18 cellular contexts compared by ENCODE assay signal in genomic region chr9:33250458-33250995, GRCh38. TPM values are rescaled to one million over a fixed set of nuclear protein-coding genes. Genes with fewer than 3 reads are reported as not detected.
DNase-seq lines count a peak whose midpoint lies in the region; ATAC-seq, FAIRE-seq and TF ChIP-seq lines count a peak whose summit lies in the region.
"Had no signal": no experiment of that assay in that cellular context is flagged by ENCODE, and none has a peak within 500 bp of the region (broad histone marks: within the 10 kb centered on the region; RNA-seq: fewer than 3 reads in every experiment).

No MANE protein-coding gene starts in this region.

- DNase-seq in MCF 10A (ENCODE audit: unreplicated experiment) (no peak), breast epithelium (ENCODE audit: low spot score in 2 of 2) (no peak), astrocyte (ENCODE audit: low read depth) (peak; percentile 42), kidney tubule cell (ENCODE audit: low spot score) (peak; percentile 63), NCI-H187 (lab: John Stamatoyannopoulos, UW) (no peak), cortex of kidney (lab: John Stamatoyannopoulos, UW) (no peak)
- DNase-seq: activated CD4-positive, alpha-beta T cell treated with anti-CD3 and anti-CD28 coated beads, Interleukin-2, amount 50 U/mL, for 4 hours; activated naive CD4-positive, alpha-beta T cell treated with Interleukin-2 at 50 U/mL for 16 hours; GOT3; mesendoderm; NCI-H1694 treated with DMSO at 0.1 percent for 48 hours; T-helper 1 cell had no signal

- H3K36me3 ChIP-seq in breast epithelium, result peaks cover 4% of the 10 kb centered on the region
- H3K36me3 ChIP-seq in astrocyte (ENCODE audit: insufficient read depth, low read length), result peaks cover 23% of the 10 kb centered on the region

- H4K20me1 ChIP-seq in astrocyte (ENCODE audit: insufficient read depth, low read length), result no peaks in the 10 kb centered on the region

- H3K4me1 ChIP-seq in breast epithelium (no peaks in the 10 kb centered on the region), astrocyte (ENCODE audit: insufficient read depth, low read length) (no peaks in the 10 kb centered on the region)
- H3K4me1 ChIP-seq: prostate gland had no signal

- POLR2A ChIA-PET in MCF 10A (lab: Yijun Ruan, JAX), result interaction anchor here (1.6 to 13.7 kb wide), 3 partner anchors 13 to 40 kb away, joined by 5 to 259 read pairs (median 94); partner anchors contain the start of genes BAG1, CHMP5, NFX1 and SPINK4

- BruUV-seq in MCF 10A (replicated peaks; lab: Mats Ljungman, UMichigan), result TSS peak; percentile 4

- TF ChIP-seq CTCF in MCF 10A (IDR thresholded peaks at IDR 0.05; ENCODE audit: unreplicated experiment), result no peak
- no peak for TF ChIP-seq CTCF in breast epithelium (IDR thresholded peaks at IDR 0.05)
- no peak for TF ChIP-seq CTCF in astrocyte (IDR thresholded peaks at IDR 0.05; ENCODE audit: insufficient read depth, low read depth, low read length)

- no peak overlapping the region for H3K4me3 ChIP-seq in breast epithelium
- H3K4me3 ChIP-seq in astrocyte (ENCODE audit: insufficient read depth, low read depth, low read length), result no peak overlapping the region
- H3K4me3 ChIP-seq: hepatocyte, prostate gland, thoracic aorta had no signal

- H3K4me1 Mint-ChIP-seq in MCF 10A (ENCODE audit: insufficient read depth, unreplicated experiment), result peaks cover 30% of the 10 kb centered on the region
- peaks cover 10% of the 10 kb centered on the region for H3K4me1 Mint-ChIP-seq in astrocyte (ENCODE audit: low read depth, unreplicated experiment)

- ATAC-seq in HG03460 (IDR thresholded peaks at IDR 0.05; ENCODE audit: unreplicated experiment) (no peak), GM19328 (IDR thresholded peaks at IDR 0.05; ENCODE audit: unreplicated experiment) (no peak)

- H3K27ac Mint-ChIP-seq in MCF 10A (ENCODE audit: low read depth, unreplicated experiment) (peak overlapping the region; percentile 80), astrocyte (ENCODE audit: unreplicated experiment) (peak overlapping the region; percentile 47)

- no peak overlapping the region for H2AFZ ChIP-seq in astrocyte (ENCODE audit: low read depth, low read length)
- H2AFZ ChIP-seq: hepatocyte had no signal

- H3K9me3 ChIP-seq in breast epithelium (no peaks in the 10 kb centered on the region), astrocyte (ENCODE audit: insufficient read depth, low read depth, low read length) (no peaks in the 10 kb centered on the region)
- H3K9me3 ChIP-seq: prostate gland, thoracic aorta had no signal

- H3K9me3 Mint-ChIP-seq in MCF 10A (ENCODE audit: unreplicated experiment), result no peaks in the 10 kb centered on the region
- H3K9me3 Mint-ChIP-seq in astrocyte (ENCODE audit: unreplicated experiment), result peaks cover 2% of the 10 kb centered on the region

- H3K4me3 Mint-ChIP-seq in MCF 10A (ENCODE audit: unreplicated experiment) (no peak overlapping the region), astrocyte (ENCODE audit: unreplicated experiment) (peak overlapping the region; percentile 69)

- no peak overlapping the region for H3K4me2 ChIP-seq in astrocyte (ENCODE audit: low read length)
- H3K4me2 ChIP-seq: hepatocyte had no signal

- no peak for TF ChIP-seq POLR2A in breast epithelium (IDR thresholded peaks at IDR 0.05)

- no peak for FAIRE-seq in astrocyte (lab: Jason Lieb, UNC)

- peak overlapping the region in 1 of 2 donors; percentile 38 for H3K27ac ChIP-seq in breast epithelium
- no peak overlapping the region for H3K27ac ChIP-seq in astrocyte (ENCODE audit: low read depth, low read length)
- H3K27ac ChIP-seq: hepatocyte, prostate gland, thoracic aorta had no signal

- no peak overlapping the region for H3K9ac ChIP-seq in astrocyte (ENCODE audit: low read length)

- H3K27me3 Mint-ChIP-seq in MCF 10A (ENCODE audit: insufficient read depth, unreplicated experiment), result no peaks in the 10 kb centered on the region
- peaks cover 3% of the 10 kb centered on the region for H3K27me3 Mint-ChIP-seq in astrocyte (ENCODE audit: low read depth, unreplicated experiment)

- CTCF ChIA-PET in MCF 10A (lab: Yijun Ruan, JAX), result no interaction called here

- intact Hi-C loops in MCF 10A (cut with micrococcal nuclease), result no loop called here
- intact Hi-C loops in breast epithelium (cut with DNase I; ENCODE audit: low total_unique reads), result no loop called here

- no peaks in the 10 kb centered on the region for H3K79me2 ChIP-seq in astrocyte (ENCODE audit: insufficient read depth, low read length)
- H3K79me2 ChIP-seq: hepatocyte had no signal

- peaks cover 65% of the 10 kb centered on the region for H3K36me3 Mint-ChIP-seq in MCF 10A (ENCODE audit: insufficient read depth, unreplicated experiment)
- H3K36me3 Mint-ChIP-seq in astrocyte (ENCODE audit: low read depth, unreplicated experiment), result peaks cover 18% of the 10 kb centered on the region

- no peaks in the 10 kb centered on the region for H3K27me3 ChIP-seq in breast epithelium
- no peaks in the 10 kb centered on the region for H3K27me3 ChIP-seq in astrocyte (ENCODE audit: insufficient read depth, low read length)
- H3K27me3 ChIP-seq: hepatocyte had no signal

RNA-seq across cellular contexts. Expression of gene SPINK4, which starts 10.6 kb away (rescaled TPM):
- not detected in 2 replicates for total RNA-seq in MCF 10A (2022)
- total RNA-seq in breast epithelium, result not detected
- not detected in 2 replicates for total RNA-seq in astrocyte
- total RNA-seq: dermis microvascular lymphatic vessel endothelial cell, hepatocyte, prostate gland, thoracic aorta had no signal

RNA-seq across cellular contexts. Expression of gene BAG1, which starts 14.0 kb away (rescaled TPM):
- total RNA-seq in MCF 10A (2022) (75.7 and 91.8 TPM in 2 replicates), breast epithelium (10 to 100 TPM; 34.7 to 54.7 (median 44.9) TPM), astrocyte (37.2 and 43.3 TPM in 2 replicates)

RNA-seq across cellular contexts. Expression of gene CHMP5, which starts 14.3 kb away (rescaled TPM):
- 67.6 and 85.1 TPM in 2 replicates for total RNA-seq in MCF 10A (2022)
- 10 to 100 TPM; 63.1 to 73.4 (median 65.5) TPM for total RNA-seq in breast epithelium
- total RNA-seq in astrocyte, result 108 and 109 TPM in 2 replicates

RNA-seq across cellular contexts. Expression of gene NFX1, which starts 39.8 kb away (rescaled TPM):
- total RNA-seq in MCF 10A (2022), result 66.7 and 78.5 TPM in 2 replicates
- total RNA-seq in breast epithelium, result 10 to 100 TPM; 36.3 to 45.5 (median 38.3) TPM
- 26.7 and 27.8 TPM in 2 replicates for total RNA-seq in astrocyte

Comparison
In these comparisons a context has a peak if more than half of its experiments do, and no peak if none do; other contexts are left out.
1. DNase-seq: peak in astrocyte (single experiment) and kidney tubule cell (single experiment); none in MCF 10A (single experiment), breast epithelium (0 of 2), NCI-H187 (0 of 2) and cortex of kidney (single experiment).